Comparison of ENCODE assay signal across 8 cellular contexts in the genomic region with DNA sequence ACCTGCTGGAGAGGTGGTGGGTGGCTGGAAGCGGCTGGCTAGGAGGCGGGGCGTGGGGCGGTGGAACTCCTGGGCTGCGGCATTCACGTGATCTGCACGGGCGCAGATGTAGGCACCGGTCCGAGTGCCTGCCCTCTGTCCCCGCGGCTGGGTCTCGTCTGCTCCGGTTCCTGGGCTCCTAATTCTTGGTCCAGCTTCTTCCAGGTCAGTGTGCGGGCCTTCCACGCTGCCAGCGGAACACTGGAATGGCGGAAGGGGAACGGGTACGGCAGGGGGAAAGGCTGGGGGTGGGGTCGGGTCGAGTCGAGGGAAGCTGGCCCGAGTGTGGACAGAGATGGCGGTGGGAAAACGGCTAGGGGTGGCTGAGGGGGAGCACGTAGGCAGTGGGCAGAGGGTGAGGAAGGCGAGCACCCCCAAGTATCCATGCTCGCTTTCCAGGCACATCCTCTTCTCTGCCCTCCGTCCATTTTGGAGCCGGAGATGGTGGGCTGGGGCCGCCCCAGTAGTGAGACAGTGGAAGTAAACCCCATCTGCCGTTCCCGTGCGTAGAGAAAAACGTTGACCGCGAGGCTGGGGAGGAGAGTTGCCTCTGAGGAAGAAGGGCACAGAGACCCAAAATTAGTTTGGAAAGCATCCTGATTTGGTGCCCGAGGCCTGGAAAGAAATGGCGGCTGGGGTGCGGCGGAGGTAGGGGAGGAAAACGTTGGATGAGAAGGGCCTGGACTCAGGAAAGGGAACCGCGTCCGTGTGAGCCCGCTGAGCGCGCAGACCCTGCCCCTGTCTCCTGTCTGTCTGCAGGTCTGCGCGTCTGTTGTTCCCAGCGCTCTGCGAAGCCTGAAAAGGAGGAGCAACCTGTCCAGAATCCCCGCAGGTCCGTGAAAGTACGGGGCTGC. TPM values are rescaled to one million over a fixed set of nuclear protein-coding genes. Genes with fewer than 3 reads are reported as not detected.
A peak's percentile ranks its signal among the peaks of the same experiment; 100 is the strongest.
DNase-seq lines count a peak whose midpoint lies in the region; ATAC-seq and TF ChIP-seq lines count a peak whose summit lies in the region.

TCEAL4 (plus strand) TSS at position 95 of the 893 bp plus-strand sequence. CDS start 1,161 bp downstream, outside the sequence.

- no peak for TF ChIP-seq CTCF in chondrocyte (IDR thresholded peaks at IDR 0.05)
- TF ChIP-seq CTCF in kidney epithelial cell (IDR thresholded peaks at IDR 0.05; ENCODE audit: insufficient read depth, low read length, poor library complexity, severe bottlenecking) = no peak
- TF ChIP-seq CTCF in smooth muscle cell (IDR thresholded peaks at IDR 0.05; ENCODE audit: borderline replicate concordance, insufficient read depth, poor library complexity, severe bottlenecking) = no peak

- peak; percentile 86 for ATAC-seq in GM21619 (IDR thresholded peaks at IDR 0.05; ENCODE audit: unreplicated experiment)

- peak within 1 kb of the TSS; percentile 19 for H3K27ac ChIP-seq in smooth muscle cell (ENCODE audit: low read depth)

- peak within 1 kb of the TSS; percentile 90 for H3K4me2 ChIP-seq in smooth muscle cell

- H3K27ac Mint-ChIP-seq in chondrocyte (ENCODE audit: unreplicated experiment) = peak within 1 kb of the TSS; percentile 88

- no peaks in the 10 kb centered on the region for H3K4me1 ChIP-seq in smooth muscle cell (ENCODE audit: low read depth)

- DNase-seq in ELF-1 (ENCODE audit: low read depth, low spot score) (peak; percentile 53), LHCN-M2 (ENCODE audit: low read depth) (peak; percentile 28), T-helper 9 cell (peak; percentile 15), chondrocyte (ENCODE audit: low spot score) (no peak), kidney epithelial cell (ENCODE audit: low read depth) (no peak), smooth muscle cell (lab: John Stamatoyannopoulos, UW; ENCODE audit: unreplicated experiment) (peak; percentile 4), 8988T (no peak)

- no peaks in the 10 kb centered on the region for H3K36me3 ChIP-seq in kidney epithelial cell (ENCODE audit: control insufficient read depth, insufficient read depth, low read length)
- no peaks in the 10 kb centered on the region for H3K36me3 ChIP-seq in smooth muscle cell (ENCODE audit: low read depth)

- no peaks in the 10 kb centered on the region for H4K20me1 ChIP-seq in smooth muscle cell (ENCODE audit: low read depth)

- no peaks in the 10 kb centered on the region for H3K79me2 ChIP-seq in smooth muscle cell (ENCODE audit: low read depth)

- no peaks in the 10 kb centered on the region for H3F3A ChIP-seq in smooth muscle cell (ENCODE audit: low read depth)

- peaks cover 11% of the 10 kb centered on the region for H3K4me1 Mint-ChIP-seq in chondrocyte (ENCODE audit: low read depth)

- H3K4me3 ChIP-seq in kidney epithelial cell (ENCODE audit: low read depth, low read length) (peak within 1 kb of the TSS; percentile 85), smooth muscle cell (peak within 1 kb of the TSS; percentile 79)

- H3K27me3 ChIP-seq in kidney epithelial cell (ENCODE audit: control insufficient read depth, insufficient read depth, low read length) = no peaks in the 10 kb centered on the region
- no peaks in the 10 kb centered on the region for H3K27me3 ChIP-seq in smooth muscle cell (ENCODE audit: low read depth)

- peaks cover 6% of the 10 kb centered on the region for H3K36me3 Mint-ChIP-seq in chondrocyte (ENCODE audit: low read depth)

- H3K9ac ChIP-seq in smooth muscle cell (ENCODE audit: low read depth) = peak within 1 kb of the TSS; percentile 57

- H2AFZ ChIP-seq in smooth muscle cell (ENCODE audit: low read depth) = peak within 1 kb of the TSS; percentile 96

- peaks cover under 1% of the 10 kb centered on the region for H3K27me3 Mint-ChIP-seq in chondrocyte (ENCODE audit: low read depth)

- WGBS in smooth muscle cell (ENCODE audit: low lambda C conversion rate) = 35% methylated on average over 55 of the region's 56 CpGs

- peaks cover 12% of the 10 kb centered on the region for H3K9me3 Mint-ChIP-seq in chondrocyte (ENCODE audit: low read depth)

- H3K4me3 Mint-ChIP-seq in chondrocyte (ENCODE audit: unreplicated experiment) = peak within 1 kb of the TSS; percentile 85

- H3K9me3 ChIP-seq in smooth muscle cell (replicated peaks; ENCODE audit: low read depth) = no peaks in the 10 kb centered on the region

RNA-seq across cellular contexts. Expression of gene TCEAL4, which starts in this region (rescaled TPM):
- total RNA-seq in LHCN-M2 (2014; rRNA removed) (83.6 and 113 TPM in 2 replicates), chondrocyte (84.5 to 91.5 TPM (median 88.0 TPM) in 3 replicates), kidney epithelial cell (51.0 and 62.0 TPM in 2 replicates), smooth muscle cell (40.2 and 51.3 TPM in 2 replicates)
- 187 TPM for polyA plus RNA-seq in LHCN-M2 (2012)
- 74.4 and 76.2 TPM in 2 replicates for polyA plus RNA-seq in smooth muscle cell

Comparison
In these comparisons a context has a peak if more than half of its experiments do, and no peak if none do; other contexts are left out.
1. DNase-seq: peak in ELF-1 (single experiment), LHCN-M2 (single experiment), T-helper 9 cell (single experiment) and smooth muscle cell (single experiment); none in chondrocyte (single experiment), kidney epithelial cell (single experiment) and 8988T (single experiment).